Comparison of ENCODE assay signal across 8 cellular contexts in the genomic region with DNA sequence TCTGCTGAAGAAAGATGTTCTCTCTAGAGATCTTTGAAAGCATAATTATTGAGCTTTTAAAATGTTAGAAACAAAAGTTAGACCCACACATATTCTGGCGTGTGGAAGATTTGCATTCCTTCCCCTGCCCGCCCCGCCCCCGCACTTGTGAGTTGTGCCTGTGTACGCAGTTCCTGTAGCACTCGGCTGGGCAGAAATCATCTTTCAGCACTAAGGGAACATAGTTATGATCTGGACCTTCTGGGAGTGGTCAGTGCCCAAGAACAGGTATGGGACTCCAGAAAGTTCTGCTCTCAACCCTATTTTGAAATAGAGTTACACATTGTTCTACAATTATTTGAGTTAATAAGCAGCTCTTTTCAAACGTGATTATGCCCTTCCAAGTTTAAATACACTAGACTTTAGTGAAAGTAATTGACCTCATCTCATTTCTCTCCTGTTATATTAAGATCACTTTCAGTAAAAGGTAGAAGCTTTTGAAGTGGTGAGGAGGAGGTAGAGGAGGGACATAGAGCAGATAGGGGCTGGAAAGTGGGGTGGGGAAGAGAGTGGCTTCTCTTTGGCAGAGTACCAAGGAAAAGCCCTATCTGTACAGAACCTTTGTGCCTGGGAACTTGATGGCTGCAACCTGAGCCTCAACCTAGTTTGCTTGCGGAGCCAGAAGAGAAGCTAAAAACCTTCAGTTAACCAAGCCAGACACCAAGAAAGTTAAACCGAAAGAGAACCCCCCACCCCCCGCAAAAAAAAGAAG.
A peak's percentile ranks its signal among the peaks of the same experiment; 100 is the strongest.
DNase-seq lines count a peak whose midpoint lies in the region; ATAC-seq and TF ChIP-seq lines count a peak whose summit lies in the region.

No MANE protein-coding gene starts in this region.

- H3K4me3 ChIP-seq in DOHH2 (ENCODE audit: low read length), result peak overlapping the region; percentile 5; the same call in 1 of the 2 replicates

- peak overlapping the region; percentile 26; the same call in 1 of the 2 replicates for H3K4me2 ChIP-seq in DOHH2 (ENCODE audit: low read length)

- no peaks in the 10 kb centered on the region for H4K20me1 ChIP-seq in DOHH2 (ENCODE audit: control insufficient read depth, insufficient read depth, low read depth, low read length)

- no peaks in the 10 kb centered on the region for H3K9me2 ChIP-seq in DOHH2 (replicated peaks; ENCODE audit: control insufficient read depth, low read length)

- peaks cover 41% of the 10 kb centered on the region for H3K27me3 ChIP-seq in DOHH2 (ENCODE audit: control insufficient read depth, low read length)

- ATAC-seq in HG02588 (IDR thresholded peaks at IDR 0.05; ENCODE audit: unreplicated experiment), result peak; percentile 45
- ATAC-seq in stimulated activated memory B cell treated with anti-CD40 and anti-IgM and Interleukin-4, amounts not matched to agents 10 μg/mL and 1 μg/mL and 100 μg/mL, for 72 hours, result peak; percentile 71

- H3K9me3 Mint-ChIP-seq in stimulated activated memory B cell treated with anti-CD40 and anti-IgM and Interleukin-4, amounts not matched to agents 10 μg/mL and 1 μg/mL and 100 μg/mL, for 72 hours, result no peaks in the 10 kb centered on the region

- H3K27ac ChIP-seq in DOHH2 (ENCODE audit: low read depth, low read length), result no peak overlapping the region

- no peak for TF ChIP-seq CTCF in DOHH2 (IDR thresholded peaks at IDR 0.05; ENCODE audit: low read depth, low read length, poor library complexity, severe bottlenecking)

- H3K4me1 ChIP-seq in DOHH2 (ENCODE audit: control insufficient read depth, low read length), result peaks cover 8% of the 10 kb centered on the region

- peak; percentile 57 for DNase-seq in activated CD8-positive, alpha-beta memory T cell treated with anti-CD3 and anti-CD28 coated beads, Interleukin-2, amount 50 U/mL, for 48 hours
- peak; percentile 49 for DNase-seq in kidney glomerular epithelial cell (lab: John Stamatoyannopoulos, UW)
- DNase-seq in cortex of kidney (lab: John Stamatoyannopoulos, UW), result no peak
- no peak for DNase-seq in NCI-H1694 treated with DMSO at 0.1 percent for 48 hours (lab: John Stamatoyannopoulos, UW)
- no peak for DNase-seq in epidermal melanocyte (ENCODE audit: insufficient read length, low spot score)

- H3F3A ChIP-seq in DOHH2 (ENCODE audit: control insufficient read depth, insufficient read depth), result no peaks in the 10 kb centered on the region

- peak overlapping the region; percentile 70 for H3K27ac Mint-ChIP-seq in stimulated activated memory B cell treated with anti-CD40 and anti-IgM and Interleukin-4, amounts not matched to agents 10 μg/mL and 1 μg/mL and 100 μg/mL, for 72 hours

- H3K36me3 ChIP-seq in DOHH2 (ENCODE audit: control insufficient read depth, low read length), result no peaks in the 10 kb centered on the region

- no peaks in the 10 kb centered on the region for H3K36me3 Mint-ChIP-seq in stimulated activated memory B cell treated with anti-CD40 and anti-IgM and Interleukin-4, amounts not matched to agents 10 μg/mL and 1 μg/mL and 100 μg/mL, for 72 hours

- no peaks in the 10 kb centered on the region for H3K27me3 Mint-ChIP-seq in stimulated activated memory B cell treated with anti-CD40 and anti-IgM and Interleukin-4, amounts not matched to agents 10 μg/mL and 1 μg/mL and 100 μg/mL, for 72 hours

- H3K9me3 ChIP-seq in DOHH2 (ENCODE audit: control insufficient read depth, insufficient read depth, low read length), result no peaks in the 10 kb centered on the region

- H3K4me3 Mint-ChIP-seq in stimulated activated memory B cell treated with anti-CD40 and anti-IgM and Interleukin-4, amounts not matched to agents 10 μg/mL and 1 μg/mL and 100 μg/mL, for 72 hours, result peak overlapping the region; percentile 53

- H3K4me1 Mint-ChIP-seq in stimulated activated memory B cell treated with anti-CD40 and anti-IgM and Interleukin-4, amounts not matched to agents 10 μg/mL and 1 μg/mL and 100 μg/mL, for 72 hours, result peaks cover 30% of the 10 kb centered on the region

- no peaks in the 10 kb centered on the region for H3K79me2 ChIP-seq in DOHH2 (ENCODE audit: control insufficient read depth, low read length)

Comparison
In these comparisons a context has a peak if more than half of its experiments do, and no peak if none do; other contexts are left out.
1. DNase-seq: peak in activated CD8-positive, alpha-beta memory T cell treated with anti-CD3 and anti-CD28 coated beads, Interleukin-2, amount 50 U/mL, for 48 hours (single experiment) and kidney glomerular epithelial cell (single experiment); none in cortex of kidney (single experiment), NCI-H1694 treated with DMSO at 0.1 percent for 48 hours (single experiment) and epidermal melanocyte (single experiment).